In the genomic region with DNA sequence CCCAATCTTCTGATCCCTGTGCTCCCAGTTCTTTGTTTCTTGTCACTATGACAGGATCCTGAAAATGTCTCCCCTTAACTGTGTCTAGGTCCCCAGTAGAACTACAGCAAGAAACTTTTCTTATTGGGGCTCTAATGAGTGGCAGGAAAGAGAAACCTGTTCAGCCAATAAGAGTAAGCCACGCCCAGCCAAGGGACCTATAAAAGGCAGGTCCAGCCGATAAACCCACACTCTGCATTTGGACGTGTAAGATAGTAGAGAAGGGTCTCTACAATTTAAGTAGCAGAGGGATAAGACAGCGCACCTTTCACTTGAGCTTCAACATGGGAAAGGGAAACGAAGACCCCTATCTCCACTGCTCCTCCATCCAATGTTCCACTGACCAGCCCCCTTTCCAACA, we compare ENCODE assay signal across 28 cellular contexts.
"Had no signal": no experiment of that assay in that cellular context is flagged by ENCODE, and none has a peak within 500 bp of the region (broad histone marks: within the 10 kb centered on the region; RNA-seq: fewer than 3 reads in every experiment).

No MANE protein-coding gene starts in this region.

- DNase-seq: activated CD4-positive, alpha-beta memory T cell treated with anti-CD3 and anti-CD28 coated beads for 36 hours; activated CD4-positive, alpha-beta T cell treated with anti-CD3 and anti-CD28 coated beads for 36 hours; activated CD4-positive, alpha-beta T cell treated with anti-CD3 and anti-CD28 coated beads, Interleukin-2, amount 10 ng/mL, durations not matched to agents 24 days and 14 days; activated CD4-positive, CD25-positive, alpha-beta regulatory T cell; activated CD4-positive, CD25-positive, alpha-beta regulatory T cell treated with anti-CD3 and anti-CD28 coated beads, Interleukin-2, amount 50 U/mL, for 72 hours; activated CD8-positive, alpha-beta memory T cell treated with anti-CD3 and anti-CD28 coated beads, Interleukin-2, amount 10 ng/mL, durations not matched to agents 7 days and 5 days; activated CD8-positive, alpha-beta memory T cell treated with anti-CD3 and anti-CD28 coated beads, Interleukin-2, amount 50 U/mL, for 4 hours; activated CD8-positive, alpha-beta T cell treated with anti-CD3 and anti-CD28 coated beads, Interleukin-2, amount 10 ng/mL, durations not matched to agents 7 days and 5 days; activated effector memory CD4-positive, alpha-beta T cell treated with anti-CD3 and anti-CD28 coated beads, Interleukin-2, amount 50 U/mL, for 16 hours; activated naive CD4-positive, alpha-beta T cell treated with anti-CD3 and anti-CD28 coated beads for 36 hours; activated naive CD8-positive, alpha-beta T cell treated with anti-CD3 and anti-CD28 coated beads for 36 hours; activated naive CD8-positive, alpha-beta T cell treated with anti-CD3 and anti-CD28 coated beads, Interleukin-2, amount 50 U/mL, for 24 hours; activated T-cell treated with anti-CD3 and anti-CD28 coated beads, Interleukin-2, amount 50 U/mL, for 1 hour; activated T-cell treated with anti-CD3 and anti-CD28 coated beads, Interleukin-2, amount 50 U/mL, for 48 hours; adrenal gland; amygdala; aorta; body of pancreas; caudate nucleus; effector CD8-positive, alpha-beta T cell; esophagus squamous epithelium; foreskin melanocyte; heart right ventricle; T-helper 2 cell had no signal

- H3K9me3 ChIP-seq: adrenal gland, body of pancreas, esophagus squamous epithelium, gastroesophageal sphincter had no signal

- H3K4me1 ChIP-seq: adrenal gland, body of pancreas had no signal

- H3K4me3 ChIP-seq: adrenal gland, body of pancreas, esophagus squamous epithelium, gastroesophageal sphincter, heart right ventricle had no signal

- H3K36me3 ChIP-seq: adrenal gland, esophagus squamous epithelium, gastroesophageal sphincter, heart right ventricle had no signal

- H3K27ac ChIP-seq: adrenal gland, body of pancreas, epithelial cell of prostate, esophagus squamous epithelium, gastroesophageal sphincter, heart right ventricle had no signal

- FAIRE-seq: endometrium, endothelial cell of umbilical vein had no signal

- ATAC-seq: activated CD4-positive, alpha-beta T cell treated with anti-CD3 and anti-CD28 coated beads for 36 hours; activated CD8-positive, alpha-beta memory T cell treated with anti-CD3 and anti-CD28 coated beads, Interleukin-2, amount 10 ng/mL, durations not matched to agents 7 days and 5 days; activated CD8-positive, alpha-beta T cell treated with anti-CD3 and anti-CD28 coated beads, Interleukin-2, amount 10 ng/mL, durations not matched to agents 7 days and 5 days; activated naive CD8-positive, alpha-beta T cell treated with anti-CD3 and anti-CD28 coated beads, Interleukin-2, amount 50 U/mL, for 24 hours; body of pancreas; gastroesophageal sphincter; heart right ventricle had no signal
